Comparison of ENCODE assay signal across 25 cellular contexts in the genomic region with DNA sequence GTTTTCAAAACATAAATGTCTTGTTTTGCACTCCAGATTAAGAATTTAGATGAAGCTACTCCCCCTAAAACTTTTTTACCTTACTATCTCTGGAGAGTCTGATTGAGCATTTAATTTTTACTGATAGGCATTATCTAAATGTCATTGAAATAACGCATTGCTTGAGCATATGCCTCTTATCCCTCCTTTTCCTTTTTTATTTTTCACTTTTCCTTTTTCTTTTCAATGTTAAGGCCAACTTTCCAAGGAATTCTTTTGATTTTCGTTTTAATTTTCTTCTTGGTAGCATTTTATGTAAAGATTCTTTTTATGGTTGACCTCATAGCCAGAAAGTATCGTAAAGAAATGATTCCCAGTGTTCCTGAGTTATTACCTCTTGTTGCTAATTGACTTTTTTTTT. TPM values are rescaled to one million over a fixed set of nuclear protein-coding genes. Genes with fewer than 3 reads are reported as not detected.
DNase-seq lines count a peak whose midpoint lies in the region; ATAC-seq, FAIRE-seq and TF ChIP-seq lines count a peak whose summit lies in the region.
"Had no signal": no experiment of that assay in that cellular context is flagged by ENCODE, and none has a peak within 500 bp of the region (broad histone marks: within the 10 kb centered on the region; RNA-seq: fewer than 3 reads in every experiment).

No MANE protein-coding gene starts in this region.

- H3K9me2 ChIP-seq in OCI-LY1 (ENCODE audit: low read depth, low read length): no peaks in the 10 kb centered on the region

- no peaks in the 10 kb centered on the region for H3K27me3 Mint-ChIP-seq in activated T-cell treated with anti-CD3 and anti-CD28 coated beads, Interleukin-2, amount 50 U/mL, for 72 hours (ENCODE audit: low read depth)
- H3K27me3 Mint-ChIP-seq: activated B cell treated with CpG ODN at 0.5 μM for 24 hours; activated naive CD8-positive, alpha-beta T cell; naive B cell had no signal

- H3K9me3 ChIP-seq in OCI-LY1 (ENCODE audit: low read length): no peaks in the 10 kb centered on the region
- no peaks in the 10 kb centered on the region for H3K9me3 ChIP-seq in GM12878 (replicated peaks; ENCODE audit: control insufficient read depth, insufficient read depth, low read length)
- H3K9me3 ChIP-seq in smooth muscle cell (replicated peaks; ENCODE audit: low read depth): no peaks in the 10 kb centered on the region
- H3K9me3 ChIP-seq: body of pancreas, heart left ventricle, left lung had no signal

- peaks cover 31% of the 10 kb centered on the region for H3K4me1 ChIP-seq in OCI-LY1 (ENCODE audit: insufficient read depth, low read length, severe bottlenecking)
- no peaks in the 10 kb centered on the region for H3K4me1 ChIP-seq in GM12878 (ENCODE audit: control insufficient read depth, insufficient read depth, low read length)
- peaks cover 21% of the 10 kb centered on the region for H3K4me1 ChIP-seq in smooth muscle cell (ENCODE audit: low read depth)

- peak overlapping the region; percentile 37 for H3K4me2 ChIP-seq in OCI-LY1 (ENCODE audit: low read length)
- peak overlapping the region; percentile 70 for H3K4me2 ChIP-seq in GM12878 (ENCODE audit: control insufficient read depth, insufficient read depth)
- H3K4me2 ChIP-seq in smooth muscle cell: peak overlapping the region; percentile 90

- H3K9ac ChIP-seq in OCI-LY1 (ENCODE audit: low read length): no peak overlapping the region
- H3K9ac ChIP-seq in GM12878 (ENCODE audit: control insufficient read depth, insufficient read depth, low read length): no peak overlapping the region
- H3K9ac ChIP-seq in smooth muscle cell (ENCODE audit: low read depth): no peak overlapping the region
- H3K9ac ChIP-seq: parathyroid adenoma had no signal

- H3F3A ChIP-seq in OCI-LY1 (ENCODE audit: insufficient read depth, low read length) (no peaks in the 10 kb centered on the region), smooth muscle cell (ENCODE audit: low read depth) (peaks cover 5% of the 10 kb centered on the region)

- no peak for ATAC-seq in activated T-cell treated with anti-CD3 and anti-CD28 coated beads, Interleukin-2, amount 50 U/mL, for 72 hours (replicated peaks in 1 of 2)
- no peak for ATAC-seq in GM12878
- no peak for ATAC-seq in GM21528 (IDR thresholded peaks at IDR 0.05; ENCODE audit: low FRiP score, unreplicated experiment)
- ATAC-seq in HG02642 (IDR thresholded peaks at IDR 0.05; ENCODE audit: poor library complexity, unreplicated experiment): no peak
- ATAC-seq: activated T-cell treated with anti-CD3 and anti-CD28 coated beads, Interleukin-2, amount 50 U/mL, for 4 hours; body of pancreas; heart left ventricle; left lung; sciatic nerve had no signal

- H4K20me1 ChIP-seq in OCI-LY1 (ENCODE audit: insufficient read depth, low read length) (no peaks in the 10 kb centered on the region), GM12878 (ENCODE audit: control insufficient read depth, insufficient read depth) (no peaks in the 10 kb centered on the region; the same call in 1 of the 2 replicates), smooth muscle cell (ENCODE audit: low read depth) (peaks cover 65% of the 10 kb centered on the region)

- RAD21 ChIA-PET in GM12878 (lab: Charles Lee; ENCODE audit: unreplicated experiment): no interaction called here

- H3K27ac ChIP-seq in OCI-LY1 (ENCODE audit: low read depth, low read length, poor library complexity, severe bottlenecking) (no peak overlapping the region), GM12878 (ENCODE audit: control insufficient read depth, insufficient read depth) (no peak overlapping the region), smooth muscle cell (ENCODE audit: low read depth) (no peak overlapping the region)
- H3K27ac ChIP-seq: body of pancreas, C4-2B, epithelial cell of prostate, heart left ventricle, left lung, parathyroid adenoma, SK-N-MC had no signal

- in situ Hi-C loops in GM12878 (cut with MboI): no loop called here

- peaks cover 71% of the 10 kb centered on the region for H3K79me2 ChIP-seq in OCI-LY1 (ENCODE audit: insufficient read depth, low read length)
- peaks cover 90% of the 10 kb centered on the region for H3K79me2 ChIP-seq in GM12878 (ENCODE audit: control insufficient read depth, insufficient read depth, low read length)
- H3K79me2 ChIP-seq in smooth muscle cell (ENCODE audit: low read depth): peaks cover 75% of the 10 kb centered on the region

- H3K4me1 Mint-ChIP-seq in activated T-cell treated with anti-CD3 and anti-CD28 coated beads, Interleukin-2, amount 50 U/mL, for 72 hours (ENCODE audit: low read depth): peaks cover 6% of the 10 kb centered on the region

- CTCF ChIA-PET in GM12878 (lab: Yijun Ruan, JAX): interaction anchor here (1.2 kb wide), 1 partner anchor 26 kb away, joined by 3 read pairs; no protein-coding TSS in a partner anchor

- POLR2A ChIA-PET in GM12878 (lab: Charles Lee): interaction anchor here (1.9 kb wide), 1 partner anchor 10 kb away, joined by 5 read pairs; no protein-coding TSS in a partner anchor

- H3K36me3 ChIP-seq in OCI-LY1 (ENCODE audit: insufficient read depth, low read length): no peaks in the 10 kb centered on the region; the same call in 1 of the 2 replicates
- no peaks in the 10 kb centered on the region for H3K36me3 ChIP-seq in GM12878 (ENCODE audit: control insufficient read depth in 2 of 2, insufficient read depth in 2 of 2, low read length in 1 of 2)
- no peaks in the 10 kb centered on the region for H3K36me3 ChIP-seq in smooth muscle cell (ENCODE audit: low read depth)
- H3K36me3 ChIP-seq: heart left ventricle, left lung had no signal

- TF ChIP-seq EP300 in GM12878 (IDR thresholded peaks at IDR 0.05; ENCODE audit: borderline replicate concordance in 1 of 2, control insufficient read depth in 1 of 2, low read depth in 2 of 2, low read length in 2 of 2): no peak

- no peak overlapping the region for H3K4me3 ChIP-seq in OCI-LY1 (ENCODE audit: low read depth, low read length, poor library complexity, severe bottlenecking)
- H3K4me3 ChIP-seq in GM12878: peak overlapping the region; percentile 89
- H3K4me3 ChIP-seq in smooth muscle cell: no peak overlapping the region
- H3K4me3 ChIP-seq: body of pancreas, heart left ventricle, left lung, SK-N-MC had no signal

- peak overlapping the region in 1 of 2 donors; percentile 54 for H3K4me3 Mint-ChIP-seq in activated T-cell treated with anti-CD3 and anti-CD28 coated beads, Interleukin-2, amount 50 U/mL, for 72 hours
- H3K4me3 Mint-ChIP-seq: activated naive CD8-positive, alpha-beta T cell had no signal

- SMC1A ChIA-PET in GM12878 (lab: Charles Lee; ENCODE audit: uncharacterized antibody, unreplicated experiment): interaction anchor here (0.7 to 2.5 kb wide), 4 partner anchors 19 to 262 kb away, joined by 3 to 9 read pairs (median 3); no protein-coding TSS in a partner anchor

- H3K36me3 Mint-ChIP-seq in activated T-cell treated with anti-CD3 and anti-CD28 coated beads, Interleukin-2, amount 50 U/mL, for 72 hours (ENCODE audit: insufficient read depth in 2 of 2): peaks cover 5 to 11% of the 10 kb centered on the region in 2 donors
- H3K36me3 Mint-ChIP-seq: naive B cell had no signal

- intact Hi-C loops in GM12878 (cut with micrococcal nuclease; ENCODE audit: unreplicated experiment): no loop called here

- no peak for FAIRE-seq in GM12878 (lab: Jason Lieb, UNC)

- TF ChIP-seq POLR2A in GM12878 (IDR thresholded peaks at IDR 0.05; ENCODE audit: low read depth, low read length): no peak

- 87% methylated on average over 3 of the region's 3 CpGs for WGBS in GM12878 (ENCODE audit: insufficient coverage, insufficient replicate concordance, low lambda C conversion rate, missing lambda C conversion rate)
- 90% methylated on average over 3 of the region's 3 CpGs for WGBS in smooth muscle cell (ENCODE audit: low lambda C conversion rate)

- TF ChIP-seq RAD21 in GM12878 (IDR thresholded peaks at IDR 0.05; ENCODE audit: insufficient read depth, low read depth, low read length): no peak

- H2AFZ ChIP-seq in OCI-LY1 (ENCODE audit: low read length) (no peak overlapping the region), GM12878 (ENCODE audit: control insufficient read depth, low read depth, low read length) (no peak overlapping the region), smooth muscle cell (ENCODE audit: low read depth) (no peak overlapping the region)
- H2AFZ ChIP-seq: parathyroid adenoma had no signal

- H3K27me3 ChIP-seq in OCI-LY1 (ENCODE audit: insufficient read depth, low read length) (no peaks in the 10 kb centered on the region), GM12878 (replicated peaks in 1 of 2; ENCODE audit: control insufficient read depth in 2 of 2, insufficient read depth in 2 of 2, low read length in 1 of 2) (no peaks in the 10 kb centered on the region), smooth muscle cell (ENCODE audit: low read depth) (no peaks in the 10 kb centered on the region)
- H3K27me3 ChIP-seq: body of pancreas, heart left ventricle, left lung had no signal

- TF ChIP-seq CTCF in OCI-LY1 (IDR thresholded peaks at IDR 0.05; ENCODE audit: low read length): no peak
- TF ChIP-seq CTCF in GM12878 (IDR thresholded peaks at IDR 0.05 in 2 of 3, conservative IDR thresholded peaks at IDR 0.05 in 1 of 3; ENCODE audit: control insufficient read depth in 2 of 3, extremely low read depth in 1 of 3, insufficient read depth in 1 of 3, low read depth in 3 of 3, low read length in 3 of 3): no peak
- TF ChIP-seq CTCF in smooth muscle cell (IDR thresholded peaks at IDR 0.05; ENCODE audit: borderline replicate concordance, insufficient read depth, poor library complexity, severe bottlenecking): no peak

- H3K27ac Mint-ChIP-seq in activated T-cell treated with anti-CD3 and anti-CD28 coated beads, Interleukin-2, amount 50 U/mL, for 72 hours: peak overlapping the region; percentile 78
- H3K27ac Mint-ChIP-seq: activated B cell treated with CpG ODN at 0.5 μM for 24 hours; activated naive CD8-positive, alpha-beta T cell had no signal

- no peak for DNase-seq in activated T-cell treated with anti-CD3 and anti-CD28 coated beads, Interleukin-2, amount 50 U/mL, for 72 hours
- DNase-seq in activated T-cell treated with anti-CD3 and anti-CD28 coated beads, Interleukin-2, amount 50 U/mL, for 48 hours: no peak
- DNase-seq in GM12878 (ENCODE audit: low read depth, low spot score): no peak
- no peak for DNase-seq in smooth muscle cell (lab: John Stamatoyannopoulos, UW; ENCODE audit: unreplicated experiment)
- DNase-seq in NCI-H1092 treated with DMSO at 0.1 percent for 48 hours (lab: John Stamatoyannopoulos, UW): no peak
- DNase-seq: activated B cell treated with CpG ODN at 0.5 μM for 24 hours; activated T-cell treated with anti-CD3 and anti-CD28 coated beads, Interleukin-2, amount 50 U/mL, for 4 hours; body of pancreas; H7; heart left ventricle; left lung; naive B cell; NCI-H510A; NK-92 treated with Interleukin-12 subunit alpha and Interleukin-12 subunit beta, amount 100 ng/mL, for 24 hours; RPMI8226; stimulated activated CD8-positive, alpha-beta memory T cell treated with anti-CD3 and anti-CD28 coated beads, Interleukin-4, amount 100 ng/mL, for 48 hours had no signal

- no TSS peak for BruUV-seq in GM12878 (replicated peaks; lab: Mats Ljungman, UMichigan)

- no peaks in the 10 kb centered on the region for H3K9me3 Mint-ChIP-seq in activated T-cell treated with anti-CD3 and anti-CD28 coated beads, Interleukin-2, amount 50 U/mL, for 72 hours
- H3K9me3 Mint-ChIP-seq: activated B cell treated with CpG ODN at 0.5 μM for 24 hours; activated T-cell treated with anti-CD3 and anti-CD28 coated beads, Interleukin-2, amount 50 U/mL, for 4 hours; naive B cell had no signal

RNA-seq across cellular contexts. Expression of gene SRP54, which starts 2.9 kb away (rescaled TPM):
- total RNA-seq in activated T-cell treated with anti-CD3 and anti-CD28 coated beads, Interleukin-2, amount 50 U/mL, for 72 hours: 10 to 100 TPM; 81.6 to 84.3 TPM
- 246 and 247 TPM in 2 replicates for total RNA-seq in GM12878 (2013; cell fraction: nucleolus; rRNA removed)
- total RNA-seq in GM12878 (2014; rRNA removed) (70.3 and 83.3 TPM in 2 replicates), GM12878 (2014; rRNA removed; fragmentation: Illumina TruSeq; extraction: Trizol) (112 and 114 TPM in 2 replicates), GM12878 (2021) (60.1 and 70.8 TPM in 2 replicates), smooth muscle cell (111 and 129 TPM in 2 replicates)
- 55.2 TPM for polyA plus RNA-seq in GM12878 (2011; ENCODE audit: low read depth)
- polyA plus RNA-seq in GM12878 (2011; rRNA removed) (54.1 and 77.4 TPM in 2 replicates), GM12878 (2014; fragmentation: Illumina TruSeq; extraction: Trizol) (116 and 134 TPM in 2 replicates), GM12878 (2014; fragmentation: Nextera tagmentation; extraction: Ambion mirVana) (10 to 100 TPM; 71.3 to 73.3 TPM), GM12878 (2014; rRNA removed) (66.7 and 70.0 TPM in 2 replicates), GM12878 (2016; fragmentation: Nextera tagmentation; extraction: Ambion mirVana) (100 to 1,000 TPM; 123 to 130 TPM), smooth muscle cell (76.4 and 79.4 TPM in 2 replicates)
- 37.8 and 54.1 TPM in 2 replicates for polyA plus RNA-seq in GM12878 (2011; cell fraction: cytosol; rRNA removed)
- polyA plus RNA-seq in GM12878 (2011; cell fraction: nucleus; rRNA removed): 43.3 and 52.4 TPM in 2 replicates
- 73.7 and 77.5 TPM in 2 replicates for polyA plus RNA-seq in GM12878 (2012)
- 31.1 and 34.8 TPM in 2 replicates for polyA minus RNA-seq in GM12878 (2011; rRNA and poly(A)+ RNA removed)
- polyA minus RNA-seq in GM12878 (2011; cell fraction: cytosol; rRNA and poly(A)+ RNA removed): 17.0 and 28.3 TPM in 2 replicates
- polyA minus RNA-seq in GM12878 (2011; cell fraction: nucleus; rRNA and poly(A)+ RNA removed): 28.9 and 44.6 TPM in 2 replicates

Comparison
In these comparisons a context has a peak if more than half of its experiments do, and no peak if none do; other contexts are left out.
1. H3K4me2 ChIP-seq: peak in every context shown above with its lines; median percentile 90 in smooth muscle cell; 70 in GM12878; 37 in OCI-LY1.